ENCODE assay signal across 1 cellular context in the genomic region with DNA sequence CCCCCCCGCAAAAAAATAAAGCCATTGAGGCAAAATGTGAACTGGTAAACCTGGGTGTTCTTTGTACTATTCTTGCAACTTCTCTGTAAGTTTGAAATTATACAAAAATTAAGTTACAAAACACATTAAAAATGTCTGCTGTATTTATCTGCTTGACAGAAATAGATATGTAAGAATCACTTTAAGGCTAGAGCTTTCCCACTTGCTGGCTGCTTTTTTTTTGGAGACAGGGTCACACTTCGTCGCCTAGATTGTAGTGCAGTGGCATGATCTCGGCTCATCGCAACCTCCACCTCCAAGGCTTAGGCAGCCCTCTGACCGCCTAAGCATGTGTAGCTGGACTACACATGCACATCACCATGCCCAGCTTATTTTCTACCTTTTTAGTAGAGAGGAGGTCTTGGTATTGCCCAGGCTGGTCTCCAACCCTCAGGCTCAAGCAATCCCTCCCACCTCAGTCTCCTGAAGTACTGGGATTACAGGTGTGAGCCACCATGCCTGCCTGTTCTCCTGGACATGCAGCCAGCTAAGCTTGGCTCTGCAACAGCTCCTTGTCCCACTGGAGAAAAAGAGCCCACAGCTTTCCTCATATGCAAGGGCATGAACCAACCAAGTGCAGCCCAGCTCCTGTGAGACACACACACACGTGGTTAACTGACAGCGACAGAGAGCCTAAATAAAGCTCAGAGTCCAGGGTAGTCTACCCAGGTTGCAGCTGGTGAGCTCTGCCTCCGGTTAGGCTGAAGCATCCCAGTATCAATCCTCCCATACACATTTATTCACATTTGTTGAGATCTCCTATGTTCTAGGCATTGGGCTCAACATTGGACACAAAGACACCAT.
TF ChIP-seq lines count a peak whose summit lies in the region.

No MANE protein-coding gene starts in this region.

TF ChIP-seq in HepG2, 621 proteins besides CTCF, POLR2A, EP300 and RAD21 (continued from another document and continues in another):
- TF ChIP-seq ZNF792 (CRISPR knock-in tag; IDR thresholded peaks at IDR 0.05) (0 out of 2 replicates have a peak, but pooled peaks have one; percentile 29), ZNF746 (CRISPR knock-in tag; IDR thresholded peaks at IDR 0.05) (no peak), SALL1 (CRISPR knock-in tag; IDR thresholded peaks at IDR 0.05) (peak; percentile 56), POLR2G (IDR thresholded peaks at IDR 0.05; ENCODE audit: low read depth, low read length) (peak; percentile 76), SOX5 (CRISPR knock-in tag; IDR thresholded peaks at IDR 0.05; ENCODE audit: borderline replicate concordance) (no peak), TAF1 (CRISPR knock-in tag; IDR thresholded peaks at IDR 0.05) (no peak), FOXP1 (IDR thresholded peaks at IDR 0.05) (no peak), FOXP1 (CRISPR knock-in tag; IDR thresholded peaks at IDR 0.05) (no peak), PTBP1 (IDR thresholded peaks at IDR 0.05; ENCODE audit: low read depth, low read length, poor library complexity, severe bottlenecking) (no peak), FOXK2 (IDR thresholded peaks at IDR 0.05) (no peak), SSRP1 (CRISPR knock-in tag; IDR thresholded peaks at IDR 0.05) (peak; percentile 88; the same call in 1 of the 2 replicates), NFYB (CRISPR knock-in tag; IDR thresholded peaks at IDR 0.05) (no peak), BCL6 (CRISPR knock-in tag; IDR thresholded peaks at IDR 0.05) (no peak), GATA4 (IDR thresholded peaks at IDR 0.05; ENCODE audit: borderline replicate concordance, low read depth) (no peak), RBFOX2 (IDR thresholded peaks at IDR 0.05; ENCODE audit: low read depth, low read length) (peak; percentile 57), ZNF816 (CRISPR knock-in tag; IDR thresholded peaks at IDR 0.05; ENCODE audit: borderline replicate concordance) (no peak), ZFP62 (CRISPR knock-in tag; IDR thresholded peaks at IDR 0.05) (no peak), MLLT10 (CRISPR knock-in tag; IDR thresholded peaks at IDR 0.05) (no peak), ZNF337 (CRISPR knock-in tag; IDR thresholded peaks at IDR 0.05; ENCODE audit: borderline replicate concordance, low read depth) (no peak), CCAR2 (optimal IDR thresholded peaks at IDR 0.05; ENCODE audit: low read depth, low read length) (no peak), ZNF605 (CRISPR knock-in tag; IDR thresholded peaks at IDR 0.05) (no peak), ZFP36L1 (CRISPR knock-in tag; IDR thresholded peaks at IDR 0.05) (0 out of 2 replicates have a peak, but pooled peaks have one; percentile 31), SAP130 (CRISPR knock-in tag; IDR thresholded peaks at IDR 0.05; ENCODE audit: low read depth) (peak; percentile 86), ZNF589 (CRISPR knock-in tag; conservative IDR thresholded peaks at IDR 0.05) (no peak), SMYD3 (CRISPR knock-in tag; IDR thresholded peaks at IDR 0.05) (no peak), CHD4 (IDR thresholded peaks at IDR 0.05; ENCODE audit: borderline replicate concordance, low read length) (no peak), TCF7L2 (IDR thresholded peaks at IDR 0.05; ENCODE audit: low read depth, low read length) (no peak), MEF2D (CRISPR knock-in tag; IDR thresholded peaks at IDR 0.05) (no peak), ZKSCAN8 (CRISPR knock-in tag; IDR thresholded peaks at IDR 0.05; ENCODE audit: borderline replicate concordance) (no peak)
- TF ChIP-seq, protein P1, sequence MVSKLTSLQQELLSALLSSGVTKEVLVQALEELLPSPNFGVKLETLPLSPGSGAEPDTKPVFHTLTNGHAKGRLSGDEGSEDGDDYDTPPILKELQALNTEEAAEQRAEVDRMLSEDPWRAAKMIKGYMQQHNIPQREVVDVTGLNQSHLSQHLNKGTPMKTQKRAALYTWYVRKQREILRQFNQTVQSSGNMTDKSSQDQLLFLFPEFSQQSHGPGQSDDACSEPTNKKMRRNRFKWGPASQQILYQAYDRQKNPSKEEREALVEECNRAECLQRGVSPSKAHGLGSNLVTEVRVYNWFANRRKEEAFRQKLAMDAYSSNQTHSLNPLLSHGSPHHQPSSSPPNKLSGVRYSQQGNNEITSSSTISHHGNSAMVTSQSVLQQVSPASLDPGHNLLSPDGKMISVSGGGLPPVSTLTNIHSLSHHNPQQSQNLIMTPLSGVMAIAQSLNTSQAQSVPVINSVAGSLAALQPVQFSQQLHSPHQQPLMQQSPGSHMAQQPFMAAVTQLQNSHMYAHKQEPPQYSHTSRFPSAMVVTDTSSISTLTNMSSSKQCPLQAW (CRISPR knock-in tag; IDR thresholded peaks at IDR 0.05), result no peak
- TF ChIP-seq, protein P2, sequence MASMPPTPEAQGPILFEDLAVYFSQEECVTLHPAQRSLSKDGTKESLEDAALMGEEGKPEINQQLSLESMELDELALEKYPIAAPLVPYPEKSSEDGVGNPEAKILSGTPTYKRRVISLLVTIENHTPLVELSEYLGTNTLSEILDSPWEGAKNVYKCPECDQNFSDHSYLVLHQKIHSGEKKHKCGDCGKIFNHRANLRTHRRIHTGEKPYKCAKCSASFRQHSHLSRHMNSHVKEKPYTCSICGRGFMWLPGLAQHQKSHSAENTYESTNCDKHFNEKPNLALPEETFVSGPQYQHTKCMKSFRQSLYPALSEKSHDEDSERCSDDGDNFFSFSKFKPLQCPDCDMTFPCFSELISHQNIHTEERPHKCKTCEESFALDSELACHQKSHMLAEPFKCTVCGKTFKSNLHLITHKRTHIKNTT (CRISPR knock-in tag; IDR thresholded peaks at IDR 0.05), result no peak
- TF ChIP-seq, protein P3, sequence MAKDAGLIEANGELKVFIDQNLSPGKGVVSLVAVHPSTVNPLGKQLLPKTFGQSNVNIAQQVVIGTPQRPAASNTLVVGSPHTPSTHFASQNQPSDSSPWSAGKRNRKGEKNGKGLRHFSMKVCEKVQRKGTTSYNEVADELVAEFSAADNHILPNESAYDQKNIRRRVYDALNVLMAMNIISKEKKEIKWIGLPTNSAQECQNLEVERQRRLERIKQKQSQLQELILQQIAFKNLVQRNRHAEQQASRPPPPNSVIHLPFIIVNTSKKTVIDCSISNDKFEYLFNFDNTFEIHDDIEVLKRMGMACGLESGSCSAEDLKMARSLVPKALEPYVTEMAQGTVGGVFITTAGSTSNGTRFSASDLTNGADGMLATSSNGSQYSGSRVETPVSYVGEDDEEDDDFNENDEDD (CRISPR knock-in tag; IDR thresholded peaks at IDR 0.05; ENCODE audit: borderline replicate concordance), result no peak
- TF ChIP-seq, protein P4, sequence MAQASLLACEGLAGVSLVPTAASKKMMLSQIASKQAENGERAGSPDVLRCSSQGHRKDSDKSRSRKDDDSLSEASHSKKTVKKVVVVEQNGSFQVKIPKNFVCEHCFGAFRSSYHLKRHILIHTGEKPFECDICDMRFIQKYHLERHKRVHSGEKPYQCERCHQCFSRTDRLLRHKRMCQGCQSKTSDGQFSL (CRISPR knock-in tag; IDR thresholded peaks at IDR 0.05), result 0 out of 2 replicates have a peak, but pooled peaks have one; percentile 26
- TF ChIP-seq, protein P5, sequence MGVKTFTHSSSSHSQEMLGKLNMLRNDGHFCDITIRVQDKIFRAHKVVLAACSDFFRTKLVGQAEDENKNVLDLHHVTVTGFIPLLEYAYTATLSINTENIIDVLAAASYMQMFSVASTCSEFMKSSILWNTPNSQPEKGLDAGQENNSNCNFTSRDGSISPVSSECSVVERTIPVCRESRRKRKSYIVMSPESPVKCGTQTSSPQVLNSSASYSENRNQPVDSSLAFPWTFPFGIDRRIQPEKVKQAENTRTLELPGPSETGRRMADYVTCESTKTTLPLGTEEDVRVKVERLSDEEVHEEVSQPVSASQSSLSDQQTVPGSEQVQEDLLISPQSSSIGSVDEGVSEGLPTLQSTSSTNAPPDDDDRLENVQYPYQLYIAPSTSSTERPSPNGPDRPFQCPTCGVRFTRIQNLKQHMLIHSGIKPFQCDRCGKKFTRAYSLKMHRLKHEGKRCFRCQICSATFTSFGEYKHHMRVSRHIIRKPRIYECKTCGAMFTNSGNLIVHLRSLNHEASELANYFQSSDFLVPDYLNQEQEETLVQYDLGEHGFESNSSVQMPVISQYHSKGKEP (CRISPR knock-in tag; IDR thresholded peaks at IDR 0.05), result no peak
- TF ChIP-seq, protein P6, sequence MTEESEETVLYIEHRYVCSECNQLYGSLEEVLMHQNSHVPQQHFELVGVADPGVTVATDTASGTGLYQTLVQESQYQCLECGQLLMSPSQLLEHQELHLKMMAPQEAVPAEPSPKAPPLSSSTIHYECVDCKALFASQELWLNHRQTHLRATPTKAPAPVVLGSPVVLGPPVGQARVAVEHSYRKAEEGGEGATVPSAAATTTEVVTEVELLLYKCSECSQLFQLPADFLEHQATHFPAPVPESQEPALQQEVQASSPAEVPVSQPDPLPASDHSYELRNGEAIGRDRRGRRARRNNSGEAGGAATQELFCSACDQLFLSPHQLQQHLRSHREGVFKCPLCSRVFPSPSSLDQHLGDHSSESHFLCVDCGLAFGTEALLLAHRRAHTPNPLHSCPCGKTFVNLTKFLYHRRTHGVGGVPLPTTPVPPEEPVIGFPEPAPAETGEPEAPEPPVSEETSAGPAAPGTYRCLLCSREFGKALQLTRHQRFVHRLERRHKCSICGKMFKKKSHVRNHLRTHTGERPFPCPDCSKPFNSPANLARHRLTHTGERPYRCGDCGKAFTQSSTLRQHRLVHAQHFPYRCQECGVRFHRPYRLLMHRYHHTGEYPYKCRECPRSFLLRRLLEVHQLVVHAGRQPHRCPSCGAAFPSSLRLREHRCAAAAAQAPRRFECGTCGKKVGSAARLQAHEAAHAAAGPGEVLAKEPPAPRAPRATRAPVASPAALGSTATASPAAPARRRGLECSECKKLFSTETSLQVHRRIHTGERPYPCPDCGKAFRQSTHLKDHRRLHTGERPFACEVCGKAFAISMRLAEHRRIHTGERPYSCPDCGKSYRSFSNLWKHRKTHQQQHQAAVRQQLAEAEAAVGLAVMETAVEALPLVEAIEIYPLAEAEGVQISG (CRISPR knock-in tag; IDR thresholded peaks at IDR 0.05), result peak; percentile 47; the same call in 1 of the 2 replicates
- TF ChIP-seq, protein P7, sequence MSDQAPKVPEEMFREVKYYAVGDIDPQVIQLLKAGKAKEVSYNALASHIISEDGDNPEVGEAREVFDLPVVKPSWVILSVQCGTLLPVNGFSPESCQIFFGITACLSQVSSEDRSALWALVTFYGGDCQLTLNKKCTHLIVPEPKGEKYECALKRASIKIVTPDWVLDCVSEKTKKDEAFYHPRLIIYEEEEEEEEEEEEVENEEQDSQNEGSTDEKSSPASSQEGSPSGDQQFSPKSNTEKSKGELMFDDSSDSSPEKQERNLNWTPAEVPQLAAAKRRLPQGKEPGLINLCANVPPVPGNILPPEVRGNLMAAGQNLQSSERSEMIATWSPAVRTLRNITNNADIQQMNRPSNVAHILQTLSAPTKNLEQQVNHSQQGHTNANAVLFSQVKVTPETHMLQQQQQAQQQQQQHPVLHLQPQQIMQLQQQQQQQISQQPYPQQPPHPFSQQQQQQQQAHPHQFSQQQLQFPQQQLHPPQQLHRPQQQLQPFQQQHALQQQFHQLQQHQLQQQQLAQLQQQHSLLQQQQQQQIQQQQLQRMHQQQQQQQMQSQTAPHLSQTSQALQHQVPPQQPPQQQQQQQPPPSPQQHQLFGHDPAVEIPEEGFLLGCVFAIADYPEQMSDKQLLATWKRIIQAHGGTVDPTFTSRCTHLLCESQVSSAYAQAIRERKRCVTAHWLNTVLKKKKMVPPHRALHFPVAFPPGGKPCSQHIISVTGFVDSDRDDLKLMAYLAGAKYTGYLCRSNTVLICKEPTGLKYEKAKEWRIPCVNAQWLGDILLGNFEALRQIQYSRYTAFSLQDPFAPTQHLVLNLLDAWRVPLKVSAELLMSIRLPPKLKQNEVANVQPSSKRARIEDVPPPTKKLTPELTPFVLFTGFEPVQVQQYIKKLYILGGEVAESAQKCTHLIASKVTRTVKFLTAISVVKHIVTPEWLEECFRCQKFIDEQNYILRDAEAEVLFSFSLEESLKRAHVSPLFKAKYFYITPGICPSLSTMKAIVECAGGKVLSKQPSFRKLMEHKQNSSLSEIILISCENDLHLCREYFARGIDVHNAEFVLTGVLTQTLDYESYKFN (CRISPR knock-in tag; conservative IDR thresholded peaks at IDR 0.05), result 0 out of 2 replicates have a peak, but pooled peaks have one; percentile 12
- TF ChIP-seq, protein P8, sequence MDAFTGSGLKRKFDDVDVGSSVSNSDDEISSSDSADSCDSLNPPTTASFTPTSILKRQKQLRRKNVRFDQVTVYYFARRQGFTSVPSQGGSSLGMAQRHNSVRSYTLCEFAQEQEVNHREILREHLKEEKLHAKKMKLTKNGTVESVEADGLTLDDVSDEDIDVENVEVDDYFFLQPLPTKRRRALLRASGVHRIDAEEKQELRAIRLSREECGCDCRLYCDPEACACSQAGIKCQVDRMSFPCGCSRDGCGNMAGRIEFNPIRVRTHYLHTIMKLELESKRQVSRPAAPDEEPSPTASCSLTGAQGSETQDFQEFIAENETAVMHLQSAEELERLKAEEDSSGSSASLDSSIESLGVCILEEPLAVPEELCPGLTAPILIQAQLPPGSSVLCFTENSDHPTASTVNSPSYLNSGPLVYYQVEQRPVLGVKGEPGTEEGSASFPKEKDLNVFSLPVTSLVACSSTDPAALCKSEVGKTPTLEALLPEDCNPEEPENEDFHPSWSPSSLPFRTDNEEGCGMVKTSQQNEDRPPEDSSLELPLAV (CRISPR knock-in tag; conservative IDR thresholded peaks at IDR 0.05; ENCODE audit: low read depth), result no peak
- TF ChIP-seq, protein P9, sequence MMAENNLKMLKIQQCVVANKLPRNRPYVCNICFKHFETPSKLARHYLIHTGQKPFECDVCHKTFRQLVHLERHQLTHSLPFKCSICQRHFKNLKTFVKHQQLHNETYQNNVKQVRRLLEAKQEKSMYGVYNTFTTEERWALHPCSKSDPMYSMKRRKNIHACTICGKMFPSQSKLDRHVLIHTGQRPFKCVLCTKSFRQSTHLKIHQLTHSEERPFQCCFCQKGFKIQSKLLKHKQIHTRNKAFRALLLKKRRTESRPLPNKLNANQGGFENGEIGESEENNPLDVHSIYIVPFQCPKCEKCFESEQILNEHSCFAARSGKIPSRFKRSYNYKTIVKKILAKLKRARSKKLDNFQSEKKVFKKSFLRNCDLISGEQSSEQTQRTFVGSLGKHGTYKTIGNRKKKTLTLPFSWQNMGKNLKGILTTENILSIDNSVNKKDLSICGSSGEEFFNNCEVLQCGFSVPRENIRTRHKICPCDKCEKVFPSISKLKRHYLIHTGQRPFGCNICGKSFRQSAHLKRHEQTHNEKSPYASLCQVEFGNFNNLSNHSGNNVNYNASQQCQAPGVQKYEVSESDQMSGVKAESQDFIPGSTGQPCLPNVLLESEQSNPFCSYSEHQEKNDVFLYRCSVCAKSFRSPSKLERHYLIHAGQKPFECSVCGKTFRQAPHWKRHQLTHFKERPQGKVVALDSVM (CRISPR knock-in tag; IDR thresholded peaks at IDR 0.05), result 0 out of 2 replicates have a peak, but pooled peaks have one; percentile 13
- TF ChIP-seq, protein P10, sequence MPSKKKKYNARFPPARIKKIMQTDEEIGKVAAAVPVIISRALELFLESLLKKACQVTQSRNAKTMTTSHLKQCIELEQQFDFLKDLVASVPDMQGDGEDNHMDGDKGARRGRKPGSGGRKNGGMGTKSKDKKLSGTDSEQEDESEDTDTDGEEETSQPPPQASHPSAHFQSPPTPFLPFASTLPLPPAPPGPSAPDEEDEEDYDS (CRISPR knock-in tag; IDR thresholded peaks at IDR 0.05), result peak; percentile 39; the same call in 1 of the 2 replicates
- TF ChIP-seq, protein P11, sequence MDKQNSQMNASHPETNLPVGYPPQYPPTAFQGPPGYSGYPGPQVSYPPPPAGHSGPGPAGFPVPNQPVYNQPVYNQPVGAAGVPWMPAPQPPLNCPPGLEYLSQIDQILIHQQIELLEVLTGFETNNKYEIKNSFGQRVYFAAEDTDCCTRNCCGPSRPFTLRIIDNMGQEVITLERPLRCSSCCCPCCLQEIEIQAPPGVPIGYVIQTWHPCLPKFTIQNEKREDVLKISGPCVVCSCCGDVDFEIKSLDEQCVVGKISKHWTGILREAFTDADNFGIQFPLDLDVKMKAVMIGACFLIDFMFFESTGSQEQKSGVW (CRISPR knock-in tag; IDR thresholded peaks at IDR 0.05; ENCODE audit: borderline replicate concordance), result no peak
- TF ChIP-seq, protein P12, sequence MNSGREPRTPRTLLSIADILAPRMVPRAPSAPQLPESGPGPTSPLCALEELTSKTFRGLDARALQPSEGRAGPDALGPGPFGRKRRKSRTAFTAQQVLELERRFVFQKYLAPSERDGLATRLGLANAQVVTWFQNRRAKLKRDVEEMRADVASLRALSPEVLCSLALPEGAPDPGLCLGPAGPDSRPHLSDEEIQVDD (CRISPR knock-in tag; IDR thresholded peaks at IDR 0.05; ENCODE audit: borderline replicate concordance), result no peak
